In the genomic region with DNA sequence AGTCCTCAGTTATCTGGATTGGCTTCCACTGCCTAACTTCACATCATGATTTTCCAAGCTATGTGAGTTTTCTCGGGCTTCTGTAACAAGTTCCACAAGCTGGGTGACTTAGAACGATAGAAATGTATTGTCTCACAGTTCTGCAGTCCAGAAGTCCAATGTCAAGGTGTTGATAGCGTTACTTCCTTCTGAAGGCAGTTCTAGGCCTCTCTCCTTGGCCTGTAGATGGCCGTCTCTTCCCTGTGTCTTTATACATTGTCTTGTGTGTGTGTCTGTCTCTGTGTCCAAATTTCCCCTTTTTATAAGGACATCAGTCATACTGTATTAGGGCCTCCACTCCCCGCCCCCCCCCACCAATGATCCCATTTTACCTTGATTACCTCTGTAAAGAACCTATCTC, we compare ENCODE assay signal across 31 cellular contexts.
"Had no signal": no experiment of that assay in that cellular context is flagged by ENCODE, and none has a peak within 500 bp of the region (broad histone marks: within the 10 kb centered on the region; RNA-seq: fewer than 3 reads in every experiment).

No MANE protein-coding gene starts in this region.

- DNase-seq: activated CD4-positive, alpha-beta memory T cell treated with anti-CD3 and anti-CD28 coated beads for 36 hours; activated CD4-positive, alpha-beta T cell treated with anti-CD3 and anti-CD28 coated beads for 36 hours; activated CD4-positive, alpha-beta T cell treated with anti-CD3 and anti-CD28 coated beads, Interleukin-2, amount 10 ng/mL, durations not matched to agents 24 days and 14 days; activated CD4-positive, CD25-positive, alpha-beta regulatory T cell; activated CD4-positive, CD25-positive, alpha-beta regulatory T cell treated with anti-CD3 and anti-CD28 coated beads, Interleukin-2, amount 50 U/mL, for 72 hours; activated CD8-positive, alpha-beta memory T cell treated with anti-CD3 and anti-CD28 coated beads, Interleukin-2, amount 10 ng/mL, durations not matched to agents 7 days and 5 days; activated CD8-positive, alpha-beta memory T cell treated with anti-CD3 and anti-CD28 coated beads, Interleukin-2, amount 50 U/mL, for 4 hours; activated CD8-positive, alpha-beta T cell treated with anti-CD3 and anti-CD28 coated beads, Interleukin-2, amount 10 ng/mL, durations not matched to agents 7 days and 5 days; activated effector memory CD4-positive, alpha-beta T cell treated with anti-CD3 and anti-CD28 coated beads, Interleukin-2, amount 50 U/mL, for 16 hours; activated naive CD4-positive, alpha-beta T cell treated with anti-CD3 and anti-CD28 coated beads for 36 hours; activated naive CD8-positive, alpha-beta T cell treated with anti-CD3 and anti-CD28 coated beads for 36 hours; activated naive CD8-positive, alpha-beta T cell treated with anti-CD3 and anti-CD28 coated beads, Interleukin-2, amount 50 U/mL, for 24 hours; activated T-cell treated with anti-CD3 and anti-CD28 coated beads, Interleukin-2, amount 50 U/mL, for 1 hour; activated T-cell treated with anti-CD3 and anti-CD28 coated beads, Interleukin-2, amount 50 U/mL, for 48 hours; adrenal gland; amygdala; aorta; central memory CD4-positive, alpha-beta T cell; cerebellar nuclear complex; colonic mucosa; effector CD8-positive, alpha-beta T cell; foreskin fibroblast; head of caudate nucleus; T-helper 2 cell had no signal

- H3K4me3 Mint-ChIP-seq: activated CD4-positive, alpha-beta memory T cell treated with anti-CD3 and anti-CD28 coated beads for 36 hours; activated CD4-positive, alpha-beta T cell treated with anti-CD3 and anti-CD28 coated beads for 36 hours; activated CD4-positive, alpha-beta T cell treated with anti-CD3 and anti-CD28 coated beads, Interleukin-2, amount 10 ng/mL, durations not matched to agents 24 days and 14 days; activated CD8-positive, alpha-beta memory T cell treated with anti-CD3 and anti-CD28 coated beads, Interleukin-2, amount 10 ng/mL, durations not matched to agents 7 days and 5 days; activated CD8-positive, alpha-beta T cell treated with anti-CD3 and anti-CD28 coated beads, Interleukin-2, amount 10 ng/mL, durations not matched to agents 7 days and 5 days; activated naive CD4-positive, alpha-beta T cell treated with anti-CD3 and anti-CD28 coated beads for 36 hours; activated naive CD4-positive, alpha-beta T cell treated with anti-CD3 and anti-CD28 coated beads, Interleukin-2, amount 50 U/mL, for 24 hours; activated naive CD8-positive, alpha-beta T cell treated with anti-CD3 and anti-CD28 coated beads for 36 hours; activated naive CD8-positive, alpha-beta T cell treated with anti-CD3 and anti-CD28 coated beads, Interleukin-2, amount 50 U/mL, for 24 hours; activated T-helper 1 cell treated with anti-CD3 and anti-CD28 coated beads, Interleukin-12 subunit alpha, Interleukin-12 subunit beta, Interleukin-2, Interleukin-4 antibody, amounts not matched to agents 30 ng/mL and 10 ng/mL and 1 ng/mL, durations not matched to agents 14 hours and 24 hours and 36 hours had no signal

- H3K9me3 Mint-ChIP-seq: activated CD4-positive, alpha-beta memory T cell treated with anti-CD3 and anti-CD28 coated beads for 36 hours; activated CD4-positive, alpha-beta T cell treated with anti-CD3 and anti-CD28 coated beads, Interleukin-2, amount 10 ng/mL, durations not matched to agents 24 days and 14 days; activated naive CD4-positive, alpha-beta T cell treated with anti-CD3 and anti-CD28 coated beads for 36 hours; activated naive CD4-positive, alpha-beta T cell treated with anti-CD3 and anti-CD28 coated beads, Interleukin-2, amount 50 U/mL, for 24 hours; activated naive CD8-positive, alpha-beta T cell treated with anti-CD3 and anti-CD28 coated beads for 36 hours; activated naive CD8-positive, alpha-beta T cell treated with anti-CD3 and anti-CD28 coated beads, Interleukin-2, amount 50 U/mL, for 24 hours; activated T-helper 1 cell treated with anti-CD3 and anti-CD28 coated beads, Interleukin-12 subunit alpha, Interleukin-12 subunit beta, Interleukin-2, Interleukin-4 antibody, amounts not matched to agents 30 ng/mL and 10 ng/mL and 1 ng/mL, durations not matched to agents 14 hours and 24 hours and 36 hours; activated T-helper 2 cell treated with anti-CD3 and anti-CD28 coated beads, Interferon-gamma antibody, Interleukin-2, Interleukin-4, amounts not matched to agents 10 μg/mL and 5 μg/mL and 100 μg/mL, durations not matched to agents 14 hours and 24 hours and 36 hours had no signal

- H3K36me3 Mint-ChIP-seq: activated CD4-positive, alpha-beta memory T cell treated with anti-CD3 and anti-CD28 coated beads for 36 hours; activated CD8-positive, alpha-beta memory T cell treated with anti-CD3 and anti-CD28 coated beads, Interleukin-2, amount 10 ng/mL, durations not matched to agents 7 days and 5 days; activated naive CD4-positive, alpha-beta T cell treated with anti-CD3 and anti-CD28 coated beads, Interleukin-2, amount 50 U/mL, for 24 hours; activated naive CD8-positive, alpha-beta T cell treated with anti-CD3 and anti-CD28 coated beads for 36 hours had no signal

- H3K4me1 ChIP-seq: adrenal gland, body of pancreas, colonic mucosa had no signal

- H3K36me3 ChIP-seq: adrenal gland, colonic mucosa had no signal

- H3K27ac ChIP-seq: adrenal gland, body of pancreas, colonic mucosa had no signal

- FAIRE-seq: endometrium, frontal cortex had no signal

- ATAC-seq: activated CD4-positive, alpha-beta T cell treated with anti-CD3 and anti-CD28 coated beads for 36 hours; activated CD8-positive, alpha-beta memory T cell treated with anti-CD3 and anti-CD28 coated beads, Interleukin-2, amount 10 ng/mL, durations not matched to agents 7 days and 5 days; activated CD8-positive, alpha-beta T cell treated with anti-CD3 and anti-CD28 coated beads, Interleukin-2, amount 10 ng/mL, durations not matched to agents 7 days and 5 days; activated naive CD8-positive, alpha-beta T cell treated with anti-CD3 and anti-CD28 coated beads, Interleukin-2, amount 50 U/mL, for 24 hours; body of pancreas; esophagus mucosa had no signal

- H3K27ac Mint-ChIP-seq: activated CD4-positive, alpha-beta memory T cell treated with anti-CD3 and anti-CD28 coated beads for 36 hours; activated CD4-positive, alpha-beta T cell treated with anti-CD3 and anti-CD28 coated beads for 36 hours; activated CD4-positive, alpha-beta T cell treated with anti-CD3 and anti-CD28 coated beads, Interleukin-2, amount 10 ng/mL, durations not matched to agents 24 days and 14 days; activated CD8-positive, alpha-beta memory T cell treated with anti-CD3 and anti-CD28 coated beads, Interleukin-2, amount 10 ng/mL, durations not matched to agents 7 days and 5 days; activated CD8-positive, alpha-beta T cell treated with anti-CD3 and anti-CD28 coated beads, Interleukin-2, amount 10 ng/mL, durations not matched to agents 7 days and 5 days; activated naive CD4-positive, alpha-beta T cell treated with anti-CD3 and anti-CD28 coated beads for 36 hours; activated naive CD4-positive, alpha-beta T cell treated with anti-CD3 and anti-CD28 coated beads, Interleukin-2, amount 50 U/mL, for 24 hours; activated naive CD8-positive, alpha-beta T cell treated with anti-CD3 and anti-CD28 coated beads for 36 hours; activated naive CD8-positive, alpha-beta T cell treated with anti-CD3 and anti-CD28 coated beads, Interleukin-2, amount 50 U/mL, for 24 hours; activated T-helper 1 cell treated with anti-CD3 and anti-CD28 coated beads, Interleukin-12 subunit alpha, Interleukin-12 subunit beta, Interleukin-2, Interleukin-4 antibody, amounts not matched to agents 30 ng/mL and 10 ng/mL and 1 ng/mL, durations not matched to agents 14 hours and 24 hours and 36 hours; activated T-helper 2 cell treated with anti-CD3 and anti-CD28 coated beads, Interferon-gamma antibody, Interleukin-2, Interleukin-4, amounts not matched to agents 10 μg/mL and 5 μg/mL and 100 μg/mL, durations not matched to agents 14 hours and 24 hours and 36 hours had no signal

- H3K4me3 ChIP-seq: adrenal gland, body of pancreas, colonic mucosa had no signal

- H3K4me1 Mint-ChIP-seq: activated CD4-positive, alpha-beta T cell treated with anti-CD3 and anti-CD28 coated beads for 36 hours; activated CD4-positive, alpha-beta T cell treated with anti-CD3 and anti-CD28 coated beads, Interleukin-2, amount 10 ng/mL, durations not matched to agents 24 days and 14 days; activated naive CD4-positive, alpha-beta T cell treated with anti-CD3 and anti-CD28 coated beads, Interleukin-2, amount 50 U/mL, for 24 hours had no signal

- H3K9me3 ChIP-seq: adrenal gland, body of pancreas, colonic mucosa had no signal

- H3K27me3 Mint-ChIP-seq: activated CD4-positive, alpha-beta memory T cell treated with anti-CD3 and anti-CD28 coated beads for 36 hours had no signal

- H3K27me3 ChIP-seq: adrenal gland, body of pancreas, colonic mucosa had no signal
